In genomic region chr12:7638764-7639570, GRCh38 we compare ENCODE assay signal across 8 cellular contexts. TPM values are rescaled to one million over a fixed set of nuclear protein-coding genes. Genes with fewer than 3 reads are reported as not detected.
DNase-seq lines count a peak whose midpoint lies in the region; ATAC-seq and TF ChIP-seq lines count a peak whose summit lies in the region.

No MANE protein-coding gene starts in this region.

- no peaks in the 10 kb centered on the region for H3K9me2 ChIP-seq in PC-3 (replicated peaks; ENCODE audit: low read length)

- H3K9me3 ChIP-seq in PC-3 (ENCODE audit: low read length), result no peaks in the 10 kb centered on the region
- no peaks in the 10 kb centered on the region for H3K9me3 ChIP-seq in fibroblast of lung (ENCODE audit: control insufficient read depth, insufficient read depth, low read depth, low read length)

- intact Hi-C loops in PC-3 (cut with micrococcal nuclease), result loop anchor here (1.0 to 2.0 kb wide), 3 partner anchors 51 to 496 kb away; no protein-coding TSS in a partner anchor

- no peaks in the 10 kb centered on the region for H3K36me3 ChIP-seq in PC-3 (ENCODE audit: low read depth, low read length)
- H3K36me3 ChIP-seq in fibroblast of lung (ENCODE audit: control insufficient read depth, insufficient read depth, low read length), result no peaks in the 10 kb centered on the region

- no TSS peak for BruUV-seq in PC-3 (replicated peaks; lab: Mats Ljungman, UMichigan)

- H3K79me2 ChIP-seq in PC-3 (ENCODE audit: low read length) (no peaks in the 10 kb centered on the region), fibroblast of lung (ENCODE audit: control insufficient read depth, insufficient read depth, low read length) (no peaks in the 10 kb centered on the region)

- peak; percentile 72 for ATAC-seq in GM19463 (IDR thresholded peaks at IDR 0.05; ENCODE audit: unreplicated experiment)
- ATAC-seq in PC-3, result peak; percentile 91
- ATAC-seq in activated T-cell treated with anti-CD3 and anti-CD28 coated beads, Interleukin-2, amount 50 U/mL, for 4 hours, result peak; percentile 81 to 84
- ATAC-seq in natural killer cell treated with Interleukin-12 subunit alpha and Interleukin-12 subunit beta and Interleukin-15 and Interleukin-18, amount 100 ng/mL, for 72 hours, result peak; percentile 85 to 89

- no peak overlapping the region for H3K27ac ChIP-seq in C4-2B
- no peak overlapping the region for H3K27ac ChIP-seq in PC-3 (ENCODE audit: low read length)
- no peak overlapping the region for H3K27ac ChIP-seq in fibroblast of lung (ENCODE audit: insufficient read depth, low read length)

- H3K4me3 ChIP-seq in PC-3 (ENCODE audit: low read length) (no peak overlapping the region; the same call in 1 of the 2 replicates), fibroblast of lung (replicated peaks in 1 of 4; ENCODE audit: control extremely low read depth in 1 of 4, insufficient read depth in 1 of 4, low read depth in 3 of 4, low read length in 4 of 4) (peak overlapping the region in 2 of 4 experiments; percentile 8 to 29)

- H3K27me3 Mint-ChIP-seq in activated T-cell treated with anti-CD3 and anti-CD28 coated beads, Interleukin-2, amount 50 U/mL, for 4 hours (ENCODE audit: low read depth), result peaks cover 5% of the 10 kb centered on the region
- peaks cover 12 to 22% of the 10 kb centered on the region in 2 donors for H3K27me3 Mint-ChIP-seq in natural killer cell treated with Interleukin-12 subunit alpha and Interleukin-12 subunit beta and Interleukin-15 and Interleukin-18, amount 100 ng/mL, for 72 hours

- DNase-seq in PC-3 (peak; percentile 77), fibroblast of lung (ENCODE audit: low read depth in 2 of 2) (peak; percentile 62 to 85)
- DNase-seq in activated T-cell treated with anti-CD3 and anti-CD28 coated beads, Interleukin-2, amount 50 U/mL, for 4 hours, result peak; percentile 68
- peak; percentile 82 for DNase-seq in natural killer cell treated with Interleukin-12 subunit alpha and Interleukin-12 subunit beta and Interleukin-15 and Interleukin-18, amount 100 ng/mL, for 72 hours (ENCODE audit: low spot score)
- DNase-seq in stimulated activated naive CD4-positive, alpha-beta T cell treated with Interleukin-2 at 50 U/mL for 16 hours (lab: John Stamatoyannopoulos, UW), result peak; percentile 42

- peaks cover 8% of the 10 kb centered on the region; the same call in 1 of the 2 replicates for H3K27me3 ChIP-seq in PC-3 (ENCODE audit: low read length)
- peaks cover 3% of the 10 kb centered on the region for H3K27me3 ChIP-seq in fibroblast of lung (ENCODE audit: control insufficient read depth, insufficient read depth, low read length)

- POLR2A ChIA-PET in PC-3 (lab: Charles Lee; ENCODE audit: unreplicated experiment), result no interaction called here

- peaks cover 22% of the 10 kb centered on the region for H3K4me1 Mint-ChIP-seq in activated T-cell treated with anti-CD3 and anti-CD28 coated beads, Interleukin-2, amount 50 U/mL, for 4 hours (ENCODE audit: low read depth)
- peaks cover 5 to 13% of the 10 kb centered on the region in 2 donors for H3K4me1 Mint-ChIP-seq in natural killer cell treated with Interleukin-12 subunit alpha and Interleukin-12 subunit beta and Interleukin-15 and Interleukin-18, amount 100 ng/mL, for 72 hours (ENCODE audit: low read depth in 2 of 2)

- no peak overlapping the region for H3K9ac ChIP-seq in PC-3 (ENCODE audit: low read length)
- H3K9ac ChIP-seq in fibroblast of lung (ENCODE audit: insufficient read depth, low read length), result no peak overlapping the region

- peak overlapping the region; percentile 51; the same call in 1 of the 2 replicates for H3K4me2 ChIP-seq in PC-3 (ENCODE audit: low read length)
- H3K4me2 ChIP-seq in fibroblast of lung (ENCODE audit: extremely low read depth, insufficient read depth, low read length), result peak overlapping the region; percentile 17

- peak overlapping the region; percentile 50 for H3K4me3 Mint-ChIP-seq in activated T-cell treated with anti-CD3 and anti-CD28 coated beads, Interleukin-2, amount 50 U/mL, for 4 hours
- peak overlapping the region; percentile 65 for H3K4me3 Mint-ChIP-seq in natural killer cell treated with Interleukin-12 subunit alpha and Interleukin-12 subunit beta and Interleukin-15 and Interleukin-18, amount 100 ng/mL, for 72 hours

- no peaks in the 10 kb centered on the region for H3F3A ChIP-seq in PC-3 (ENCODE audit: low read length, unreplicated experiment)

- no peaks in the 10 kb centered on the region for H3K4me1 ChIP-seq in PC-3 (ENCODE audit: insufficient read depth, low read length)
- H3K4me1 ChIP-seq in fibroblast of lung (ENCODE audit: control insufficient read depth, extremely low read depth, insufficient read depth, low read length), result no peaks in the 10 kb centered on the region

- no peaks in the 10 kb centered on the region for H4K20me1 ChIP-seq in PC-3 (ENCODE audit: low read length)
- no peaks in the 10 kb centered on the region for H4K20me1 ChIP-seq in fibroblast of lung (ENCODE audit: control insufficient read depth, extremely low read depth, insufficient read depth, low read length)

- no peaks in the 10 kb centered on the region for H3K9me3 Mint-ChIP-seq in activated T-cell treated with anti-CD3 and anti-CD28 coated beads, Interleukin-2, amount 50 U/mL, for 4 hours
- no peaks in the 10 kb centered on the region for H3K9me3 Mint-ChIP-seq in natural killer cell treated with Interleukin-12 subunit alpha and Interleukin-12 subunit beta and Interleukin-15 and Interleukin-18, amount 100 ng/mL, for 72 hours

- no peak overlapping the region for H3K27ac Mint-ChIP-seq in natural killer cell treated with Interleukin-12 subunit alpha and Interleukin-12 subunit beta and Interleukin-15 and Interleukin-18, amount 100 ng/mL, for 72 hours

- TF ChIP-seq EP300 in Ishikawa (IDR thresholded peaks at IDR 0.05; ENCODE audit: borderline replicate concordance), result no peak

- H3K36me3 Mint-ChIP-seq in activated T-cell treated with anti-CD3 and anti-CD28 coated beads, Interleukin-2, amount 50 U/mL, for 4 hours (ENCODE audit: insufficient read depth), result no peaks in the 10 kb centered on the region
- no peaks in the 10 kb centered on the region for H3K36me3 Mint-ChIP-seq in natural killer cell treated with Interleukin-12 subunit alpha and Interleukin-12 subunit beta and Interleukin-15 and Interleukin-18, amount 100 ng/mL, for 72 hours

- CTCF ChIA-PET in PC-3 (lab: Charles Lee), result no interaction called here

- TF ChIP-seq CTCF in C4-2B (conservative IDR thresholded peaks at IDR 0.05) (peak; percentile 86), PC-3 (conservative IDR thresholded peaks at IDR 0.05; ENCODE audit: low read depth, low read length) (peak; percentile 73), fibroblast of lung (conservative IDR thresholded peaks at IDR 0.05 in 1 of 2, IDR thresholded peaks at IDR 0.05 in 1 of 2; ENCODE audit: low read depth in 1 of 2, low read length in 2 of 2) (peak; percentile 70 to 73)

- peak overlapping the region; percentile 77 for H2AFZ ChIP-seq in PC-3 (ENCODE audit: low read length)
- H2AFZ ChIP-seq in fibroblast of lung (ENCODE audit: low read length), result no peak overlapping the region

- TF ChIP-seq RAD21 in Ishikawa (IDR thresholded peaks at IDR 0.05; ENCODE audit: low read depth), result peak; percentile 99

TF ChIP-seq in Ishikawa, 13 proteins besides CTCF, POLR2A, EP300 and RAD21:
- TF ChIP-seq REST (IDR thresholded peaks at IDR 0.05; ENCODE audit: low read depth) (no peak), YY1 (IDR thresholded peaks at IDR 0.05; ENCODE audit: low read depth) (peak; percentile 30; the same call in 1 of the 2 replicates), TAF1 (IDR thresholded peaks at IDR 0.05; ENCODE audit: low read depth) (no peak), EGR1 (IDR thresholded peaks at IDR 0.05) (no peak), CREB1 (IDR thresholded peaks at IDR 0.05; ENCODE audit: low read depth) (no peak)

RNA-seq across cellular contexts. Expression of gene APOBEC1, which starts 26.7 kb away (rescaled TPM):
- total RNA-seq in PC-3 (2014; rRNA removed) (not detected in 2 replicates), fibroblast of lung (not detected in 2 replicates)
- not detected for total RNA-seq in activated T-cell treated with anti-CD3 and anti-CD28 coated beads, Interleukin-2, amount 50 U/mL, for 4 hours
- not detected in 2 replicates for polyA plus RNA-seq in fibroblast of lung
- not detected in 2 replicates for polyA plus RNA-seq in fibroblast of lung (2012)
- not detected in 2 replicates for polyA minus RNA-seq in fibroblast of lung (ENCODE audit: low replicate concordance)
- not detected for total RNA-seq in natural killer cell treated with Interleukin-12 subunit alpha and Interleukin-12 subunit beta and Interleukin-15 and Interleukin-18, amount 100 ng/mL, for 72 hours

RNA-seq across cellular contexts. Expression of gene GDF3, which starts 56.6 kb away (rescaled TPM):
- total RNA-seq in PC-3 (2014; rRNA removed) (not detected in 2 replicates), fibroblast of lung (not detected in 2 replicates)
- total RNA-seq in activated T-cell treated with anti-CD3 and anti-CD28 coated beads, Interleukin-2, amount 50 U/mL, for 4 hours, result not detected
- polyA plus RNA-seq in fibroblast of lung, result not detected in 2 replicates
- not detected in 2 replicates for polyA plus RNA-seq in fibroblast of lung (2012)
- polyA minus RNA-seq in fibroblast of lung (ENCODE audit: low replicate concordance), result not detected in 2 replicates
- not detected for total RNA-seq in natural killer cell treated with Interleukin-12 subunit alpha and Interleukin-12 subunit beta and Interleukin-15 and Interleukin-18, amount 100 ng/mL, for 72 hours
